In the genomic region with DNA sequence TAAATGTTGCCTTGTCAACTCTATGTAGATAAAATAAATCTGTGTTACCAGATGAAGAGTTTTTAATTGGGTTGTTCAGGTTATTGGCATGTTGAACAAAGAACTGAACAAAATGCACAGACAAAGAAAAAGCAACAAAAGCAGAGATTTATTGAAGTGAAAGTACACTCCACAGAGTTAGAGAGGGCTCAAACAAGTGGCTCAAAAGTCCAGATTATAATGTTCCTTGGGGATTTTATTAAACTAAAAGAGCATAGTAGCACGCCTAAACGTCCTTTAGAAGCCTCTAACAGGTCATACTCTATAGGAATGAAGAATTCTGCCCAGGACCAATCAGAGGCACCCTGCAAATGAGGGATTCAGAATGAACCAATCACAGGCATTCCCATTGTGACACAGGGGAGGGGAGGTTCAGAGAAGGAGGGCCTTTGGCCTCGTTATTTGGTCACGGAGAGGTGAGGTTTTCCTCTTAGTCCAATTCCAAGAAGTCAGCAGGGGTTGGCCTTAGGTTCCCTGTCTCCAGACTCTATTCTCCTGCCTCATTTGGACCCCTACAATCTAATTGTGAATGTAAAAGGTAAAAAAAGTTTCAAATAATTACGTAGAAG, we compare ENCODE assay signal across 28 cellular contexts.
"Had no signal": no experiment of that assay in that cellular context is flagged by ENCODE, and none has a peak within 500 bp of the region (broad histone marks: within the 10 kb centered on the region; RNA-seq: fewer than 3 reads in every experiment).

No MANE protein-coding gene starts in this region.

- ATAC-seq: left cardiac atrium; left lung; lower lobe of right lung; naive thymus-derived CD8-positive, alpha-beta T cell; sciatic nerve; stimulated activated naive B cell treated with anti-CD40 and anti-IgM and Interleukin-4, amounts not matched to agents 10 μg/mL and 1 μg/mL and 100 μg/mL, for 72 hours; stimulated activated naive CD8-positive, alpha-beta T cell treated with anti-CD3 and anti-CD28 coated beads, Interleukin-15, Interleukin-2, amounts not matched to agents 100 U/mL and 50 U/mL, for 24 hours; upper lobe of right lung had no signal

- H3K4me3 ChIP-seq: left lung, lower lobe of right lung, right atrium auricular region, skin epidermis, stomach, testis, thyroid gland, upper lobe of right lung had no signal

- H3K27ac ChIP-seq: left lung, lower lobe of right lung, right atrium auricular region, skin epidermis, stomach, testis, thyroid gland, upper lobe of right lung had no signal

- H3K4me3 Mint-ChIP-seq: nephron; neural crest cell; stimulated activated naive B cell treated with anti-CD40 and anti-IgM and Interleukin-4, amounts not matched to agents 10 μg/mL and 1 μg/mL and 100 μg/mL, for 72 hours had no signal

- DNase-seq: hippocampal formation; kidney glomerular epithelial cell; left cardiac atrium; left lung; lower lobe of right lung; mammary epithelial cell; mesenchymal stem cell; naive thymus-derived CD8-positive, alpha-beta T cell; nucleus accumbens; stimulated activated CD4-positive, alpha-beta T cell treated with anti-CD3 and anti-CD28 coated beads, Interleukin-12 subunit alpha, Interleukin-12 subunit beta, amount 100 ng/mL, for 4 hours; stimulated activated CD4-positive, alpha-beta T cell treated with anti-CD3 and anti-CD28 coated beads, Interleukin-15, amount 100 ng/mL, for 24 hours; stimulated activated CD4-positive, alpha-beta T cell treated with anti-CD3 and anti-CD28 coated beads, Interleukin-2, amount 100 ng/mL, for 24 hours; stimulated activated CD4-positive, alpha-beta T cell treated with anti-CD3 and anti-CD28 coated beads, Interleukin-4, amount 100 ng/mL, for 1 hour; stimulated activated naive B cell treated with anti-CD40 and anti-IgM and Interleukin-4, amounts not matched to agents 10 μg/mL and 1 μg/mL and 100 μg/mL, for 72 hours; stimulated activated naive CD8-positive, alpha-beta T cell treated with anti-CD3 and anti-CD28 coated beads, Interleukin-15, Interleukin-2, amounts not matched to agents 100 U/mL and 50 U/mL, for 24 hours; stomach; testis; thyroid gland; trophoblast cell; upper lobe of right lung had no signal

- H3K27me3 ChIP-seq: left lung, right atrium auricular region, stomach, testis, thyroid gland, upper lobe of right lung had no signal

- H3K27ac Mint-ChIP-seq: nephron; progenitor cell of endocrine pancreas; stimulated activated naive B cell treated with anti-CD40 and anti-IgM and Interleukin-4, amounts not matched to agents 10 μg/mL and 1 μg/mL and 100 μg/mL, for 72 hours had no signal

- FAIRE-seq: keratinocyte, urothelium cell line had no signal

- H3K27me3 Mint-ChIP-seq: naive thymus-derived CD8-positive, alpha-beta T cell; progenitor cell of endocrine pancreas; stimulated activated naive B cell treated with anti-CD40 and anti-IgM and Interleukin-4, amounts not matched to agents 10 μg/mL and 1 μg/mL and 100 μg/mL, for 72 hours had no signal

- H3K9me3 ChIP-seq: testis, thyroid gland had no signal

- H3K4me1 ChIP-seq: left lung, lower lobe of right lung, right atrium auricular region, stomach, testis, upper lobe of right lung had no signal

- H3K4me1 Mint-ChIP-seq: nephron, neural crest cell had no signal
